In genomic region chr20:13800728-13801134, GRCh38 we compare ENCODE assay signal across 1 cellular context.
TF ChIP-seq lines count a peak whose summit lies in the region.

No MANE protein-coding gene starts in this region.

TF ChIP-seq in SK-N-SH, 30 proteins besides CTCF, POLR2A, EP300 and RAD21 (continued from another document):
- TF ChIP-seq EZH2phosphoT487 (IDR thresholded peaks at IDR 0.05; ENCODE audit: borderline replicate concordance, low read depth): no peak
- peak; percentile 87 for TF ChIP-seq NFIC (IDR thresholded peaks at IDR 0.05; ENCODE audit: borderline replicate concordance)
- no peak for TF ChIP-seq GABPA (IDR thresholded peaks at IDR 0.05; ENCODE audit: low read depth)
- peak; percentile 24; the same call in 1 of the 2 replicates for TF ChIP-seq FOSL2 (IDR thresholded peaks at IDR 0.05; ENCODE audit: borderline replicate concordance, low read depth)
- TF ChIP-seq RCOR1 (IDR thresholded peaks at IDR 0.05; ENCODE audit: low read length): peak; percentile 88
- no peak for TF ChIP-seq IRF3 (IDR thresholded peaks at IDR 0.05; ENCODE audit: low read depth, low read length)
- no peak for TF ChIP-seq RFX5 (IDR thresholded peaks at IDR 0.05; ENCODE audit: low read length)
- no peak for TF ChIP-seq ZBTB33 (IDR thresholded peaks at IDR 0.05; ENCODE audit: borderline replicate concordance, low read depth)
- no peak for TF ChIP-seq MEF2A (IDR thresholded peaks at IDR 0.05; ENCODE audit: borderline replicate concordance, low read depth)
TF ChIP-seq in SK-N-SH: peak in this region for 13.
